1 cellular context compared by ENCODE assay signal in genomic region chr20:53081916-53082863, GRCh38.
TF ChIP-seq lines count a peak whose summit lies in the region.

No MANE protein-coding gene starts in this region.

TF ChIP-seq in HepG2, 621 proteins besides CTCF, POLR2A, EP300 and RAD21 (continued from another document and continues in another):
- TF ChIP-seq KDM3A (CRISPR knock-in tag; IDR thresholded peaks at IDR 0.05; ENCODE audit: low read depth), result peak; percentile 86; the same call in 1 of the 2 replicates
- no peak; the same call in 1 of the 2 replicates for TF ChIP-seq ZNF841 (CRISPR knock-in tag; IDR thresholded peaks at IDR 0.05; ENCODE audit: borderline replicate concordance)
- no peak for TF ChIP-seq PHF8 (CRISPR knock-in tag; IDR thresholded peaks at IDR 0.05)
- no peak for TF ChIP-seq ZNF766 (CRISPR knock-in tag; IDR thresholded peaks at IDR 0.05; ENCODE audit: borderline replicate concordance)
- TF ChIP-seq GABPB1 (CRISPR knock-in tag; IDR thresholded peaks at IDR 0.05), result no peak; the same call in 1 of the 2 replicates
- peak; percentile 95 for TF ChIP-seq TCF7 (IDR thresholded peaks at IDR 0.05; ENCODE audit: low read depth)
- no peak for TF ChIP-seq NFKB2 (CRISPR knock-in tag; IDR thresholded peaks at IDR 0.05; ENCODE audit: borderline replicate concordance)
- no peak for TF ChIP-seq TAF15 (IDR thresholded peaks at IDR 0.05; ENCODE audit: low read depth, low read length, poor library complexity, severe bottlenecking)
- no peak for TF ChIP-seq HNRNPH1 (optimal IDR thresholded peaks at IDR 0.05; ENCODE audit: low read depth, low read length)
- TF ChIP-seq ASH2L (IDR thresholded peaks at IDR 0.05; ENCODE audit: insufficient read length, low read depth, low read length), result peak; percentile 14
- no peak for TF ChIP-seq ZNF549 (CRISPR knock-in tag; IDR thresholded peaks at IDR 0.05)
- no peak for TF ChIP-seq KMT2A (CRISPR knock-in tag; IDR thresholded peaks at IDR 0.05)
- TF ChIP-seq ZNF605 (CRISPR knock-in tag; IDR thresholded peaks at IDR 0.05), result no peak
- no peak for TF ChIP-seq ZNF138 (CRISPR knock-in tag; IDR thresholded peaks at IDR 0.05; ENCODE audit: low read depth)
- TF ChIP-seq NR1H2 (CRISPR knock-in tag; IDR thresholded peaks at IDR 0.05; ENCODE audit: borderline replicate concordance, low read depth), result no peak
- TF ChIP-seq ESRRA (CRISPR knock-in tag; IDR thresholded peaks at IDR 0.05; ENCODE audit: low read depth), result no peak
- no peak for TF ChIP-seq POLR2AphosphoS5 (IDR thresholded peaks at IDR 0.05; ENCODE audit: low read depth, low read length)
- no peak for TF ChIP-seq ZMAT3 (CRISPR knock-in tag; conservative IDR thresholded peaks at IDR 0.05)
- TF ChIP-seq MXD3 (CRISPR knock-in tag; IDR thresholded peaks at IDR 0.05), result no peak
- peak; percentile 80; the same call in 1 of the 2 replicates for TF ChIP-seq MEIS2 (CRISPR knock-in tag; IDR thresholded peaks at IDR 0.05)
- no peak for TF ChIP-seq GTF2F1 (IDR thresholded peaks at IDR 0.05; ENCODE audit: low read length)
- no peak for TF ChIP-seq ZNF414 (CRISPR knock-in tag; IDR thresholded peaks at IDR 0.05)
- no peak for TF ChIP-seq ZBTB42 (CRISPR knock-in tag; IDR thresholded peaks at IDR 0.05)
- TF ChIP-seq ZEB1 (IDR thresholded peaks at IDR 0.05; ENCODE audit: insufficient replicate concordance, low read depth), result no peak
- TF ChIP-seq SOX6 (IDR thresholded peaks at IDR 0.05), result no peak
- peak; percentile 51; the same call in 1 of the 2 replicates for TF ChIP-seq SOX6 (CRISPR knock-in tag; IDR thresholded peaks at IDR 0.05)
- TF ChIP-seq FOXC1 (CRISPR knock-in tag; IDR thresholded peaks at IDR 0.05; ENCODE audit: borderline replicate concordance), result no peak
- no peak for TF ChIP-seq CBX2 (IDR thresholded peaks at IDR 0.05; ENCODE audit: low read depth, low read length)
- TF ChIP-seq CBX2 (CRISPR knock-in tag; IDR thresholded peaks at IDR 0.05; ENCODE audit: low read depth), result no peak
- no peak for TF ChIP-seq ZNF318 (CRISPR knock-in tag; IDR thresholded peaks at IDR 0.05)
- no peak for TF ChIP-seq ZC3H4 (CRISPR knock-in tag; IDR thresholded peaks at IDR 0.05; ENCODE audit: borderline replicate concordance)
- TF ChIP-seq ZNF367 (CRISPR knock-in tag; IDR thresholded peaks at IDR 0.05; ENCODE audit: borderline replicate concordance), result no peak
- TF ChIP-seq ELF4 (CRISPR knock-in tag; IDR thresholded peaks at IDR 0.05; ENCODE audit: borderline replicate concordance), result peak; percentile 20; the same call in 1 of the 2 replicates
- no peak for TF ChIP-seq ZNF776 (CRISPR knock-in tag; IDR thresholded peaks at IDR 0.05)
- no peak for TF ChIP-seq CREB3 (CRISPR knock-in tag; IDR thresholded peaks at IDR 0.05)
- TF ChIP-seq ZNF24 (IDR thresholded peaks at IDR 0.05), result no peak
- TF ChIP-seq ZFP82 (CRISPR knock-in tag; IDR thresholded peaks at IDR 0.05; ENCODE audit: borderline replicate concordance), result no peak; the same call in 1 of the 2 replicates
- TF ChIP-seq NBN (conservative IDR thresholded peaks at IDR 0.05), result no peak
- TF ChIP-seq ZHX1 (CRISPR knock-in tag; IDR thresholded peaks at IDR 0.05; ENCODE audit: low read depth), result no peak
- TF ChIP-seq SNAPC4 (CRISPR knock-in tag; IDR thresholded peaks at IDR 0.05), result no peak
- TF ChIP-seq ARID4A (CRISPR knock-in tag; IDR thresholded peaks at IDR 0.05; ENCODE audit: borderline replicate concordance), result no peak
- TF ChIP-seq KDM4B (CRISPR knock-in tag; IDR thresholded peaks at IDR 0.05), result peak; percentile 95
